In the genomic region with DNA sequence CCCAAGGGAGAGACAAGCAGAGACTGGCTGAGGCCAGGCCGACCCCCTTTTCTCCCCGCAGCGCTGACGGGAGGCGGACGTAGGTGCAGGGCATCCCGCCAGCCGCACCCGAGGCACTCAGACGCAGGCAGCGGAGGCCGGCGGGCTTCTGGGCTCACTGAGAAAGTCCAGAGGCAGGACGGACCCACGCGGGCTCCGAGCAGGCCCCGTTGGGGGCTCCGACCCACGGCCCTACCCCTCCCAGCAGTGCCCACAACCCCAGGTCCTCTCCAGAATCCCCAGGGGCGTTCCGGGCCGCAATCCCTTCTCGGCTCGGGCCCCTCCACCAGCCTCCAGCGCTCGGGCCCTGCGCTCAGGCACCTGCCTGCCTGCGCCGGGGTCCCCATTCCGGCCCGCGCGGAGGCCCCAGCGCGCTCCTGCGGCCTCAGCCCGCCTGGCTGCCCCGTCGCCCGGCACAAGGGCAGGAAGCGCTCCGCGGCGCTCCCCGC, we compare ENCODE assay signal across 7 cellular contexts. TPM values are rescaled to one million over a fixed set of nuclear protein-coding genes. Genes with fewer than 3 reads are reported as not detected.
DNase-seq lines count a peak whose midpoint lies in the region; ATAC-seq and TF ChIP-seq lines count a peak whose summit lies in the region.

No MANE protein-coding gene starts in this region.

- intact Hi-C loops in lower lobe of right lung (cut with DNase I) = no loop called here

- 0 to 1% methylated on average over 46 of the region's 46 CpGs for WGBS in ectodermal cell, 2 experiments

- H3K4me1 ChIP-seq in ectodermal cell (ENCODE audit: control insufficient read depth, insufficient read depth, low read length) (no peaks in the 10 kb centered on the region), lower lobe of right lung (peaks cover 54% of the 10 kb centered on the region)

- DNase-seq in NCI-H1694 (lab: John Stamatoyannopoulos, UW) = peak; percentile 20
- peak; percentile 30 to 39 for DNase-seq in activated CD4-positive, alpha-beta T cell treated with anti-CD3 and anti-CD28 coated beads for 4 hours
- peak; percentile 85 for DNase-seq in lower lobe of right lung
- DNase-seq in stimulated activated CD8-positive, alpha-beta memory T cell treated with anti-CD3 and anti-CD28 coated beads, Interleukin-12 subunit alpha, Interleukin-12 subunit beta, amount 100 ng/mL, for 1 hour (ENCODE audit: low read depth) = peak; percentile 8

- ATAC-seq in GM18498 (IDR thresholded peaks at IDR 0.05; ENCODE audit: unreplicated experiment) (peak; percentile 34), HG02642 (IDR thresholded peaks at IDR 0.05; ENCODE audit: poor library complexity, unreplicated experiment) (peak; percentile 32), lower lobe of right lung (peak; percentile 46 to 62)

- H3K36me3 ChIP-seq in ectodermal cell (ENCODE audit: control insufficient read depth, insufficient read depth, low read length) (no peaks in the 10 kb centered on the region), lower lobe of right lung (no peaks in the 10 kb centered on the region)

- no peaks in the 10 kb centered on the region for H3K27me3 ChIP-seq in ectodermal cell (ENCODE audit: control insufficient read depth, insufficient read depth, low read length, poor library complexity, severe bottlenecking)
- H3K27me3 ChIP-seq in lower lobe of right lung (ENCODE audit: low read depth) = no peaks in the 10 kb centered on the region

- H3K27ac ChIP-seq in ectodermal cell (ENCODE audit: insufficient read depth, low read depth, low read length, poor library complexity, severe bottlenecking) (peak overlapping the region; percentile 56), lower lobe of right lung (peak overlapping the region; percentile 98)

- H3K4me3 ChIP-seq in ectodermal cell (ENCODE audit: insufficient read depth, low read depth, low read length) = peak overlapping the region; percentile 90
- peak overlapping the region; percentile 85 for H3K4me3 ChIP-seq in lower lobe of right lung

- no peak for TF ChIP-seq CTCF in lower lobe of right lung (IDR thresholded peaks at IDR 0.05)

- H3K9me3 ChIP-seq in ectodermal cell (ENCODE audit: control insufficient read depth, low read length) (no peaks in the 10 kb centered on the region), lower lobe of right lung (no peaks in the 10 kb centered on the region)

RNA-seq across cellular contexts. Expression of a gene that starts 0.5 kb away (rescaled TPM):
- polyA plus RNA-seq in ectodermal cell (2013, experiment 1 of 4) = 27.1 TPM
- 25.1 TPM for polyA plus RNA-seq in ectodermal cell (2013, experiment 2 of 4)
- polyA plus RNA-seq in ectodermal cell (2013, experiment 3 of 4) = 21.2 TPM
- polyA plus RNA-seq in ectodermal cell (2013, experiment 4 of 4) = 23.3 TPM
- total RNA-seq in lower lobe of right lung = 39.3 TPM

Comparison
In these comparisons a context has a peak if more than half of its experiments do, and no peak if none do; other contexts are left out.
1. Peak in every context shown above with its lines: DNase-seq, ATAC-seq, H3K4me3 ChIP-seq and H3K27ac ChIP-seq.
2. DNase-seq: peak in every context shown above with its lines; median percentile 85 in lower lobe of right lung; 34 in activated CD4-positive, alpha-beta T cell treated with anti-CD3 and anti-CD28 coated beads for 4 hours; 20 in NCI-H1694; 8 in stimulated activated CD8-positive, alpha-beta memory T cell treated with anti-CD3 and anti-CD28 coated beads, Interleukin-12 subunit alpha, Interleukin-12 subunit beta, amount 100 ng/mL, for 1 hour.